1 cellular context compared by ENCODE assay signal in the genomic region with DNA sequence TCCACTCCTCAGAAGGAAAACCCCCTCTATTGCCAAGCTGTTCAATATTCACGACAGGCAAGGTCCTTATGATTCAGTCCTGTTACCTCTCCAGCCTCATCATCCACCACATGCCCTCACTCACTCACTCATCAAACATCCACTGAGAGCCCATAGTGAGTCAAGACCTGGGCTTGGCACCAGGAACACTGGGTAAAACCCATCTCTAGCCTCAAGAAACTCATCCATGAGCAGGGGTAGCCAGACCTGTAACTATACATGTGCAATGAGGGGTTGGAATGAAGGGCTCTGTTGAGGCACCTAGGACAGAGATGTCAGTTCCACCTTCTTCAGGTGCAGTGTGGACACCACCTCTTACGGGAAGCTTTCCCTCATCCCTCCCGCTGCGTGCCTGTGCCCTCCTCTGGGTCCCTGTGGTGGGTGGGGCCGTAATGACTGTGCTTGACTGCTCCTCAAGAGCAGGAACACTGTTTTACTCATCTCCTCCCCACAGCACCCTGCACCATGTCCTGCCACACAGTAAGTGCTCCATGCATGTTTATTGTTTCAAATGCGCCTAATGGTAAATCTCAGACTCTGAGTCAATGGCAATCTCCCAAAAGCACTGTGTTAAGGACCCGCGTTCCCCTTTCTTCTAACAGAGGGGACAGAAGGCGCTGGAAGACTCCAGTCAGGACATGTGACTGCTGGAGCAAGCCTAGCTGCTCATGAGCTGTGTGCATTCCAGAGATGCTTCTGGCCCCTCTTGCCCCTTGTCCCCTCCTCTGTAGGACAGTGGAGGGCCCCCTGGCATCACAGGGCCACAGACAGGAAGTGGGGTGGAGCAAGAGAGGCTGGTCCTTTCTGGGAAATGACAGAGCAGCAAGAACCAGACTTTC.
TF ChIP-seq lines count a peak whose summit lies in the region.

No MANE protein-coding gene starts in this region.

TF ChIP-seq in K562, 482 proteins besides CTCF, POLR2A, EP300 and RAD21 (continued from another document):
- no peak for TF ChIP-seq GABPA (tag; conservative IDR thresholded peaks at IDR 0.05; ENCODE audit: low read depth)
- TF ChIP-seq ZNF778 (CRISPR knock-in tag; IDR thresholded peaks at IDR 0.05): no peak
- TF ChIP-seq, protein P1, sequence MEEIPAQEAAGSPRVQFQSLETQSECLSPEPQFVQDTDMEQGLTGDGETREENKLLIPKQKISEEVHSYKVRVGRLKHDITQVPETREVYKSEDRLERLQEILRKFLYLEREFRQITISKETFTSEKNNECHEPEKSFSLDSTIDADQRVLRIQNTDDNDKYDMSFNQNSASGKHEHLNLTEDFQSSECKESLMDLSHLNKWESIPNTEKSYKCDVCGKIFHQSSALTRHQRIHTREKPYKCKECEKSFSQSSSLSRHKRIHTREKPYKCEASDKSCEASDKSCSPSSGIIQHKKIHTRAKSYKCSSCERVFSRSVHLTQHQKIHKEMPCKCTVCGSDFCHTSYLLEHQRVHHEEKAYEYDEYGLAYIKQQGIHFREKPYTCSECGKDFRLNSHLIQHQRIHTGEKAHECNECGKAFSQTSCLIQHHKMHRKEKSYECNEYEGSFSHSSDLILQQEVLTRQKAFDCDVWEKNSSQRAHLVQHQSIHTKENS (CRISPR knock-in tag; IDR thresholded peaks at IDR 0.05): no peak
- TF ChIP-seq CBX2 (IDR thresholded peaks at IDR 0.05; ENCODE audit: insufficient read depth, low read length, poor library complexity, severe bottlenecking): no peak
- TF ChIP-seq, protein P2, sequence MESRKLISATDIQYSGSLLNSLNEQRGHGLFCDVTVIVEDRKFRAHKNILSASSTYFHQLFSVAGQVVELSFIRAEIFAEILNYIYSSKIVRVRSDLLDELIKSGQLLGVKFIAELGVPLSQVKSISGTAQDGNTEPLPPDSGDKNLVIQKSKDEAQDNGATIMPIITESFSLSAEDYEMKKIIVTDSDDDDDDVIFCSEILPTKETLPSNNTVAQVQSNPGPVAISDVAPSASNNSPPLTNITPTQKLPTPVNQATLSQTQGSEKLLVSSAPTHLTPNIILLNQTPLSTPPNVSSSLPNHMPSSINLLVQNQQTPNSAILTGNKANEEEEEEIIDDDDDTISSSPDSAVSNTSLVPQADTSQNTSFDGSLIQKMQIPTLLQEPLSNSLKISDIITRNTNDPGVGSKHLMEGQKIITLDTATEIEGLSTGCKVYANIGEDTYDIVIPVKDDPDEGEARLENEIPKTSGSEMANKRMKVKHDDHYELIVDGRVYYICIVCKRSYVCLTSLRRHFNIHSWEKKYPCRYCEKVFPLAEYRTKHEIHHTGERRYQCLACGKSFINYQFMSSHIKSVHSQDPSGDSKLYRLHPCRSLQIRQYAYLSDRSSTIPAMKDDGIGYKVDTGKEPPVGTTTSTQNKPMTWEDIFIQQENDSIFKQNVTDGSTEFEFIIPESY (CRISPR knock-in tag; IDR thresholded peaks at IDR 0.05): peak; percentile 86
- TF ChIP-seq ATF1 (CRISPR knock-in tag; IDR thresholded peaks at IDR 0.05): no peak
- TF ChIP-seq ATF1 (tag; IDR thresholded peaks at IDR 0.05): no peak
- TF ChIP-seq, protein P3, sequence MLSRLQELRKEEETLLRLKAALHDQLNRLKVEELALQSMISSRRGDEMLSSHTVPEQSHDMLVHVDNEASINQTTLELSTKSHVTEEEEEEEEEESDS (CRISPR knock-in tag; IDR thresholded peaks at IDR 0.05): no peak
- TF ChIP-seq SMARCE1 (IDR thresholded peaks at IDR 0.05): no peak
- no peak for TF ChIP-seq ZNF263 (CRISPR knock-in tag; IDR thresholded peaks at IDR 0.05; ENCODE audit: borderline replicate concordance)
- no peak for TF ChIP-seq GTF2F1 (IDR thresholded peaks at IDR 0.05; ENCODE audit: low read depth, low read length)
- TF ChIP-seq SAFB (IDR thresholded peaks at IDR 0.05; ENCODE audit: borderline replicate concordance, low read depth, low read length): no peak
- TF ChIP-seq SMARCC2 (IDR thresholded peaks at IDR 0.05; ENCODE audit: low read depth): no peak
- no peak for TF ChIP-seq SIN3A (IDR thresholded peaks at IDR 0.05; ENCODE audit: borderline replicate concordance in 2 of 2, control insufficient read depth in 1 of 2, low read depth in 2 of 2, low read length in 2 of 2)
- TF ChIP-seq, protein P4, sequence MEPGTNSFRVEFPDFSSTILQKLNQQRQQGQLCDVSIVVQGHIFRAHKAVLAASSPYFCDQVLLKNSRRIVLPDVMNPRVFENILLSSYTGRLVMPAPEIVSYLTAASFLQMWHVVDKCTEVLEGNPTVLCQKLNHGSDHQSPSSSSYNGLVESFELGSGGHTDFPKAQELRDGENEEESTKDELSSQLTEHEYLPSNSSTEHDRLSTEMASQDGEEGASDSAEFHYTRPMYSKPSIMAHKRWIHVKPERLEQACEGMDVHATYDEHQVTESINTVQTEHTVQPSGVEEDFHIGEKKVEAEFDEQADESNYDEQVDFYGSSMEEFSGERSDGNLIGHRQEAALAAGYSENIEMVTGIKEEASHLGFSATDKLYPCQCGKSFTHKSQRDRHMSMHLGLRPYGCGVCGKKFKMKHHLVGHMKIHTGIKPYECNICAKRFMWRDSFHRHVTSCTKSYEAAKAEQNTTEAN (CRISPR knock-in tag; IDR thresholded peaks at IDR 0.05): 0 out of 2 replicates have a peak, but pooled peaks have one; percentile 44
- TF ChIP-seq, protein P5, sequence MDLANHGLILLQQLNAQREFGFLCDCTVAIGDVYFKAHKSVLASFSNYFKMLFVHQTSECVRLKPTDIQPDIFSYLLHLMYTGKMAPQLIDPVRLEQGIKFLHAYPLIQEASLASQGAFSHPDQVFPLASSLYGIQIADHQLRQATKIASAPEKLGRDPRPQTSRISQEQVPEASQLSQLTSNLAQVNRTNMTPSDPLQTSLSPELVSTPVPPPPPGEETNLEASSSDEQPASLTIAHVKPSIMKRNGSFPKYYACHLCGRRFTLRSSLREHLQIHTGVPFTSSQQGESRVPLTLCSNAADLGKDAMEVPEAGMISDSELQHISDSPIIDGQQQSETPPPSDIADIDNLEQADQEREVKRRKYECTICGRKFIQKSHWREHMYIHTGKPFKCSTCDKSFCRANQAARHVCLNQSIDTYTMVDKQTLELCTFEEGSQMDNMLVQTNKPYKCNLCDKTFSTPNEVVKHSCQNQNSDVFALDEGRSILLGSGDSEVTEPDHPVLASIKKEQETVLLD (IDR thresholded peaks at IDR 0.05): no peak
- no peak for TF ChIP-seq TEAD4 (IDR thresholded peaks at IDR 0.05; ENCODE audit: low read length)
- no peak for TF ChIP-seq TEAD4 (CRISPR knock-in tag; IDR thresholded peaks at IDR 0.05; ENCODE audit: borderline replicate concordance)
- no peak for TF ChIP-seq KAT7 (CRISPR knock-in tag; IDR thresholded peaks at IDR 0.05; ENCODE audit: borderline replicate concordance)
- TF ChIP-seq DDX20 (tag; IDR thresholded peaks at IDR 0.05; ENCODE audit: low read depth): no peak
- TF ChIP-seq, protein P6, sequence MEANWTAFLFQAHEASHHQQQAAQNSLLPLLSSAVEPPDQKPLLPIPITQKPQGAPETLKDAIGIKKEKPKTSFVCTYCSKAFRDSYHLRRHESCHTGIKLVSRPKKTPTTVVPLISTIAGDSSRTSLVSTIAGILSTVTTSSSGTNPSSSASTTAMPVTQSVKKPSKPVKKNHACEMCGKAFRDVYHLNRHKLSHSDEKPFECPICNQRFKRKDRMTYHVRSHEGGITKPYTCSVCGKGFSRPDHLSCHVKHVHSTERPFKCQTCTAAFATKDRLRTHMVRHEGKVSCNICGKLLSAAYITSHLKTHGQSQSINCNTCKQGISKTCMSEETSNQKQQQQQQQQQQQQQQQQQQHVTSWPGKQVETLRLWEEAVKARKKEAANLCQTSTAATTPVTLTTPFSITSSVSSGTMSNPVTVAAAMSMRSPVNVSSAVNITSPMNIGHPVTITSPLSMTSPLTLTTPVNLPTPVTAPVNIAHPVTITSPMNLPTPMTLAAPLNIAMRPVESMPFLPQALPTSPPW (CRISPR knock-in tag; IDR thresholded peaks at IDR 0.05): no peak
- no peak for TF ChIP-seq GTF2E2 (tag; IDR thresholded peaks at IDR 0.05)
- no peak for TF ChIP-seq ZNF561 (CRISPR knock-in tag; conservative IDR thresholded peaks at IDR 0.05)
